In genomic region chr6:135299256-135299655, GRCh38 we compare ENCODE assay signal across 19 cellular contexts.
A peak's percentile ranks its signal among the peaks of the same experiment; 100 is the strongest.
DNase-seq lines count a peak whose midpoint lies in the region; ATAC-seq and TF ChIP-seq lines count a peak whose summit lies in the region.
"Had no signal": no experiment of that assay in that cellular context is flagged by ENCODE, and none has a peak within 500 bp of the region (broad histone marks: within the 10 kb centered on the region; RNA-seq: fewer than 3 reads in every experiment).

No MANE protein-coding gene starts in this region.

- ATAC-seq in HG03045 (IDR thresholded peaks at IDR 0.05; ENCODE audit: unreplicated experiment) (no peak), GM21528 (IDR thresholded peaks at IDR 0.05; ENCODE audit: low FRiP score, unreplicated experiment) (no peak)
- ATAC-seq: CD8-positive, alpha-beta T cell; effector memory CD8-positive, alpha-beta T cell; foreskin keratinocyte; left lung; stimulated activated memory B cell treated with anti-CD40 and anti-IgM and Interleukin-4, amounts not matched to agents 10 μg/mL and 1 μg/mL and 100 μg/mL, for 72 hours; T-cell had no signal

- peaks cover 18% of the 10 kb centered on the region for H3K36me3 Mint-ChIP-seq in osteocyte (ENCODE audit: unreplicated experiment)
- H3K36me3 Mint-ChIP-seq in type B pancreatic cell: peaks cover 10% of the 10 kb centered on the region

- DNase-seq in NCI-H1417 (lab: John Stamatoyannopoulos, UW): peak in 2 of 3 experiments; percentile 12 to 38
- no peak for DNase-seq in NCI-H1417 treated with DMSO at 0.1 percent for 48 hours (lab: John Stamatoyannopoulos, UW)
- DNase-seq in NB4 (ENCODE audit: low read depth): peak; percentile 84
- peak; percentile 65 for DNase-seq in astrocyte of the spinal cord (ENCODE audit: low read depth, low spot score)
- DNase-seq in osteocyte (ENCODE audit: extremely low spot score, unreplicated experiment): no peak
- DNase-seq in type B pancreatic cell (ENCODE audit: extremely low spot score, unreplicated experiment): no peak
- DNase-seq: activated B cell treated with CpG ODN at 0.5 μM for 24 hours; activated naive CD4-positive, alpha-beta T cell treated with anti-CD3 and anti-CD28 coated beads, Interleukin-2, amount 10 ng/mL, durations not matched to agents 7 days and 5 days; caudate nucleus; CD8-positive, alpha-beta T cell; effector memory CD8-positive, alpha-beta T cell; foreskin keratinocyte; left lung; T-cell; transverse colon had no signal

- in situ Hi-C loops in astrocyte of the spinal cord (cut with HindIII; ENCODE audit: low sequenced_read_pairs): no loop called here

- no peak for TF ChIP-seq POLR2A in NB4 (IDR thresholded peaks at IDR 0.05; ENCODE audit: extremely low read depth, insufficient read length)

- H3K9me3 Mint-ChIP-seq in osteocyte (ENCODE audit: unreplicated experiment) (peaks cover 3% of the 10 kb centered on the region), type B pancreatic cell (no peaks in the 10 kb centered on the region)
- H3K9me3 Mint-ChIP-seq: effector memory CD8-positive, alpha-beta T cell had no signal

- no peak for TF ChIP-seq CTCF in NB4 (IDR thresholded peaks at IDR 0.05; ENCODE audit: low read depth, low read length)
- no peak for TF ChIP-seq CTCF in astrocyte of the spinal cord (IDR thresholded peaks at IDR 0.05; ENCODE audit: low read depth, low read length)
- no peak for TF ChIP-seq CTCF in osteocyte (IDR thresholded peaks at IDR 0.05)
- TF ChIP-seq CTCF in type B pancreatic cell (conservative IDR thresholded peaks at IDR 0.05): no peak

- peak overlapping the region; percentile 40 for H3K27ac Mint-ChIP-seq in osteocyte (ENCODE audit: unreplicated experiment)
- H3K27ac Mint-ChIP-seq in type B pancreatic cell: no peak overlapping the region
- H3K27ac Mint-ChIP-seq: activated B cell treated with CpG ODN at 0.5 μM for 24 hours; activated naive CD4-positive, alpha-beta T cell treated with anti-CD3 and anti-CD28 coated beads, Interleukin-2, amount 10 ng/mL, durations not matched to agents 7 days and 5 days; CD8-positive, alpha-beta T cell; effector memory CD8-positive, alpha-beta T cell; stimulated activated memory B cell treated with anti-CD40 and anti-IgM and Interleukin-4, amounts not matched to agents 10 μg/mL and 1 μg/mL and 100 μg/mL, for 72 hours; T-cell had no signal

- no peak overlapping the region for H3K4me3 Mint-ChIP-seq in osteocyte (ENCODE audit: unreplicated experiment)
- no peak overlapping the region for H3K4me3 Mint-ChIP-seq in type B pancreatic cell
- H3K4me3 Mint-ChIP-seq: activated B cell treated with CpG ODN at 0.5 μM for 24 hours; activated naive CD4-positive, alpha-beta T cell treated with anti-CD3 and anti-CD28 coated beads, Interleukin-2, amount 10 ng/mL, durations not matched to agents 7 days and 5 days; CD8-positive, alpha-beta T cell; effector memory CD8-positive, alpha-beta T cell; stimulated activated memory B cell treated with anti-CD40 and anti-IgM and Interleukin-4, amounts not matched to agents 10 μg/mL and 1 μg/mL and 100 μg/mL, for 72 hours; T-cell had no signal

- H3K27me3 Mint-ChIP-seq in osteocyte (ENCODE audit: unreplicated experiment) (no peaks in the 10 kb centered on the region), type B pancreatic cell (no peaks in the 10 kb centered on the region)
- H3K27me3 Mint-ChIP-seq: activated B cell treated with CpG ODN at 0.5 μM for 24 hours; activated naive CD4-positive, alpha-beta T cell treated with anti-CD3 and anti-CD28 coated beads, Interleukin-2, amount 10 ng/mL, durations not matched to agents 7 days and 5 days; effector memory CD8-positive, alpha-beta T cell; stimulated activated memory B cell treated with anti-CD40 and anti-IgM and Interleukin-4, amounts not matched to agents 10 μg/mL and 1 μg/mL and 100 μg/mL, for 72 hours; T-cell had no signal

- H3K4me1 Mint-ChIP-seq in osteocyte (ENCODE audit: unreplicated experiment) (peaks cover 31% of the 10 kb centered on the region), type B pancreatic cell (ENCODE audit: unreplicated experiment) (no peaks in the 10 kb centered on the region)
- H3K4me1 Mint-ChIP-seq: activated B cell treated with CpG ODN at 0.5 μM for 24 hours; activated naive CD4-positive, alpha-beta T cell treated with anti-CD3 and anti-CD28 coated beads, Interleukin-2, amount 10 ng/mL, durations not matched to agents 7 days and 5 days; stimulated activated memory B cell treated with anti-CD40 and anti-IgM and Interleukin-4, amounts not matched to agents 10 μg/mL and 1 μg/mL and 100 μg/mL, for 72 hours; T-cell had no signal

- no peak overlapping the region for H3K4me3 ChIP-seq in NB4 (ENCODE audit: low read depth, low read length)
- H3K4me3 ChIP-seq in astrocyte of the spinal cord (ENCODE audit: low read depth, low read length): no peak overlapping the region
- H3K4me3 ChIP-seq: left lung, smooth muscle cell, transverse colon had no signal

Comparison
In these comparisons a context has a peak if more than half of its experiments do, and no peak if none do; other contexts are left out.
1. DNase-seq: peak in NCI-H1417 (2 of 3), NB4 (single experiment) and astrocyte of the spinal cord (single experiment); none in NCI-H1417 treated with DMSO at 0.1 percent for 48 hours (single experiment), osteocyte (single experiment) and type B pancreatic cell (single experiment).